1 cellular context compared by ENCODE assay signal in genomic region chr7:44796034-44796503, GRCh38.
TF ChIP-seq lines count a peak whose summit lies in the region.

No MANE protein-coding gene starts in this region.

TF ChIP-seq in HEK293, 187 proteins besides CTCF, POLR2A, EP300 and RAD21 (continued from another document and continues in another):
- no peak for TF ChIP-seq PRDM6 (tag by site-specific recombination; IDR thresholded peaks at IDR 0.05)
- TF ChIP-seq ZNF544 (tag by site-specific recombination; IDR thresholded peaks at IDR 0.05), result no peak
- TF ChIP-seq ZNF768 (tag by site-specific recombination; IDR thresholded peaks at IDR 0.05), result no peak
- TF ChIP-seq GLI2 (tag by site-specific recombination; IDR thresholded peaks at IDR 0.05; ENCODE audit: borderline replicate concordance, low read depth), result no peak
- no peak for TF ChIP-seq ZNF221 (tag by site-specific recombination; IDR thresholded peaks at IDR 0.05; ENCODE audit: borderline replicate concordance)
- no peak for TF ChIP-seq MYNN (tag by site-specific recombination; IDR thresholded peaks at IDR 0.05; ENCODE audit: borderline replicate concordance)
- no peak for TF ChIP-seq ZNF174 (tag by site-specific recombination; IDR thresholded peaks at IDR 0.05)
- peak; percentile 82 for TF ChIP-seq ZFHX2 (tag by site-specific recombination; conservative IDR thresholded peaks at IDR 0.05)
- no peak for TF ChIP-seq ZNF214 (tag by site-specific recombination; IDR thresholded peaks at IDR 0.05; ENCODE audit: borderline replicate concordance)
- peak; percentile 93 for TF ChIP-seq ZNF335 (tag by site-specific recombination; conservative IDR thresholded peaks at IDR 0.05)
- TF ChIP-seq ZNF791 (tag by site-specific recombination; IDR thresholded peaks at IDR 0.05), result no peak
- peak; percentile 91 for TF ChIP-seq ZNF280D (tag by site-specific recombination; IDR thresholded peaks at IDR 0.05)
- TF ChIP-seq GFI1B (tag by site-specific recombination; IDR thresholded peaks at IDR 0.05), result no peak
- no peak for TF ChIP-seq ZNF138 (tag by site-specific recombination; IDR thresholded peaks at IDR 0.05; ENCODE audit: borderline replicate concordance)
- TF ChIP-seq ZBTB7A (tag by site-specific recombination; IDR thresholded peaks at IDR 0.05; ENCODE audit: low read depth), result 0 out of 2 replicates have a peak, but pooled peaks have one; percentile 44
- TF ChIP-seq PRDM4 (tag by site-specific recombination; IDR thresholded peaks at IDR 0.05), result 0 out of 2 replicates have a peak, but pooled peaks have one; percentile 15
- no peak for TF ChIP-seq BCL6B (tag by site-specific recombination; IDR thresholded peaks at IDR 0.05)
- TF ChIP-seq SETDB1 (IDR thresholded peaks at IDR 0.05; ENCODE audit: insufficient read length, low read length), result no peak
- no peak for TF ChIP-seq ZNF302 (tag by site-specific recombination; IDR thresholded peaks at IDR 0.05; ENCODE audit: low read depth)
- TF ChIP-seq BCL11A (tag by site-specific recombination; IDR thresholded peaks at IDR 0.05; ENCODE audit: low read depth), result peak; percentile 66; the same call in 1 of the 2 replicates
- no peak for TF ChIP-seq ZNF48 (tag by site-specific recombination; IDR thresholded peaks at IDR 0.05)
- TF ChIP-seq KLF10 (tag by site-specific recombination; IDR thresholded peaks at IDR 0.05), result peak; percentile 26; the same call in 1 of the 2 replicates
- peak; percentile 9; the same call in 1 of the 2 replicates for TF ChIP-seq KLF8 (tag by site-specific recombination; IDR thresholded peaks at IDR 0.05)
- no peak for TF ChIP-seq ZFP3 (tag by site-specific recombination; IDR thresholded peaks at IDR 0.05; ENCODE audit: low read depth)
- TF ChIP-seq PATZ1 (tag by site-specific recombination; IDR thresholded peaks at IDR 0.05), result peak; percentile 94
- TF ChIP-seq ZNF501 (tag by site-specific recombination; IDR thresholded peaks at IDR 0.05), result no peak; the same call in none of the 2 replicates
- TF ChIP-seq, protein P1, sequence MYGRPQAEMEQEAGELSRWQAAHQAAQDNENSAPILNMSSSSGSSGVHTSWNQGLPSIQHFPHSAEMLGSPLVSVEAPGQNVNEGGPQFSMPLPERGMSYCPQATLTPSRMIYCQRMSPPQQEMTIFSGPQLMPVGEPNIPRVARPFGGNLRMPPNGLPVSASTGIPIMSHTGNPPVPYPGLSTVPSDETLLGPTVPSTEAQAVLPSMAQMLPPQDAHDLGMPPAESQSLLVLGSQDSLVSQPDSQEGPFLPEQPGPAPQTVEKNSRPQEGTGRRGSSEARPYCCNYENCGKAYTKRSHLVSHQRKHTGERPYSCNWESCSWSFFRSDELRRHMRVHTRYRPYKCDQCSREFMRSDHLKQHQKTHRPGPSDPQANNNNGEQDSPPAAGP (tag by site-specific recombination; IDR thresholded peaks at IDR 0.05), result peak; percentile 57; the same call in 1 of the 2 replicates
- peak; percentile 84 for TF ChIP-seq KLF16 (tag by site-specific recombination; IDR thresholded peaks at IDR 0.05)
- no peak for TF ChIP-seq ZNF530 (tag by site-specific recombination; IDR thresholded peaks at IDR 0.05; ENCODE audit: low read depth)
- no peak for TF ChIP-seq KLF1 (tag by site-specific recombination; IDR thresholded peaks at IDR 0.05)
- TF ChIP-seq ZNF626 (tag by site-specific recombination; IDR thresholded peaks at IDR 0.05), result no peak
- TF ChIP-seq MZF1 (tag by site-specific recombination; IDR thresholded peaks at IDR 0.05; ENCODE audit: borderline replicate concordance), result 0 out of 2 replicates have a peak, but pooled peaks have one; percentile 28
- no peak for TF ChIP-seq ZNF211 (tag by site-specific recombination; IDR thresholded peaks at IDR 0.05; ENCODE audit: low read depth)
- TF ChIP-seq SP2 (tag by site-specific recombination; IDR thresholded peaks at IDR 0.05), result no peak
- TF ChIP-seq SP7 (tag by site-specific recombination; IDR thresholded peaks at IDR 0.05), result peak; percentile 84
- TF ChIP-seq ZNF776 (tag by site-specific recombination; IDR thresholded peaks at IDR 0.05; ENCODE audit: borderline replicate concordance), result no peak
- TF ChIP-seq ZNF529 (tag by site-specific recombination; IDR thresholded peaks at IDR 0.05; ENCODE audit: insufficient replicate concordance), result no peak
- no peak for TF ChIP-seq ZNF157 (tag by site-specific recombination; IDR thresholded peaks at IDR 0.05)
- no peak for TF ChIP-seq ZNF354C (tag by site-specific recombination; IDR thresholded peaks at IDR 0.05; ENCODE audit: borderline replicate concordance, low read depth)
- TF ChIP-seq ZBTB26 (tag by site-specific recombination; optimal IDR thresholded peaks at IDR 0.05), result peak; percentile 99
- no peak for TF ChIP-seq ZNF350 (tag by site-specific recombination; IDR thresholded peaks at IDR 0.05)
- TF ChIP-seq ZBTB44 (tag by site-specific recombination; IDR thresholded peaks at IDR 0.05), result no peak
- TF ChIP-seq ZFP69B (tag by site-specific recombination; IDR thresholded peaks at IDR 0.05), result peak; percentile 56; the same call in 1 of the 2 replicates
- no peak for TF ChIP-seq ZIC2 (tag by site-specific recombination; IDR thresholded peaks at IDR 0.05)
- TF ChIP-seq IKZF3 (tag by site-specific recombination; IDR thresholded peaks at IDR 0.05), result 0 out of 2 replicates have a peak, but pooled peaks have one; percentile 24
- TF ChIP-seq, protein P2, sequence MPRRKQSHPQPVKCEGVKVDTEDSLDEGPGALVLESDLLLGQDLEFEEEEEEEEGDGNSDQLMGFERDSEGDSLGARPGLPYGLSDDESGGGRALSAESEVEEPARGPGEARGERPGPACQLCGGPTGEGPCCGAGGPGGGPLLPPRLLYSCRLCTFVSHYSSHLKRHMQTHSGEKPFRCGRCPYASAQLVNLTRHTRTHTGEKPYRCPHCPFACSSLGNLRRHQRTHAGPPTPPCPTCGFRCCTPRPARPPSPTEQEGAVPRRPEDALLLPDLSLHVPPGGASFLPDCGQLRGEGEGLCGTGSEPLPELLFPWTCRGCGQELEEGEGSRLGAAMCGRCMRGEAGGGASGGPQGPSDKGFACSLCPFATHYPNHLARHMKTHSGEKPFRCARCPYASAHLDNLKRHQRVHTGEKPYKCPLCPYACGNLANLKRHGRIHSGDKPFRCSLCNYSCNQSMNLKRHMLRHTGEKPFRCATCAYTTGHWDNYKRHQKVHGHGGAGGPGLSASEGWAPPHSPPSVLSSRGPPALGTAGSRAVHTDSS (tag by site-specific recombination; IDR thresholded peaks at IDR 0.05), result no peak
- TF ChIP-seq ZNF404 (tag by site-specific recombination; IDR thresholded peaks at IDR 0.05), result no peak
- no peak for TF ChIP-seq ZNF266 (tag by site-specific recombination; IDR thresholded peaks at IDR 0.05; ENCODE audit: low read depth)
- TF ChIP-seq ZNF426 (tag by site-specific recombination; IDR thresholded peaks at IDR 0.05), result no peak
- no peak for TF ChIP-seq ZNF140 (tag by site-specific recombination; IDR thresholded peaks at IDR 0.05)
- TF ChIP-seq ZNF555 (tag by site-specific recombination; conservative IDR thresholded peaks at IDR 0.05), result no peak
- TF ChIP-seq ZNF366 (tag by site-specific recombination; conservative IDR thresholded peaks at IDR 0.05), result peak; percentile 43; the same call in 1 of the 2 replicates
- no peak for TF ChIP-seq MEIS1 (CRISPR knock-in tag; IDR thresholded peaks at IDR 0.05; ENCODE audit: borderline replicate concordance)
- no peak; the same call in 1 of the 2 replicates for TF ChIP-seq ZNF23 (tag by site-specific recombination; IDR thresholded peaks at IDR 0.05; ENCODE audit: borderline replicate concordance)
